In genomic region chr19:17336872-17337674, GRCh38 we compare ENCODE assay signal across 8 cellular contexts. TPM values are rescaled to one million over a fixed set of nuclear protein-coding genes. Genes with fewer than 3 reads are reported as not detected.
DNase-seq lines count a peak whose midpoint lies in the region; ATAC-seq, FAIRE-seq and TF ChIP-seq lines count a peak whose summit lies in the region.

Gene GTPBP3, plus strand, starts transcription at chr19:17337553. Its CDS starts 59 bp downstream, at chr19:17337612.

- H3K4me3 ChIP-seq in AG04449 (ENCODE audit: low read depth, low read length) (peak within 1 kb of the TSS; percentile 86), WI38 (ENCODE audit: low read depth, low read length) (peak within 1 kb of the TSS; percentile 92), bronchial epithelial cell (ENCODE audit: low read depth, low read length) (peak within 1 kb of the TSS; percentile 56), smooth muscle cell (peak within 1 kb of the TSS; percentile 84)

- POLR2A ChIA-PET in AG04449 (lab: Yijun Ruan, JAX), result no interaction called here

- WGBS in smooth muscle cell (ENCODE audit: low lambda C conversion rate), result 1% methylated on average over 41 of the region's 41 CpGs

- no peaks in the 10 kb centered on the region for H3K9me3 ChIP-seq in smooth muscle cell (replicated peaks; ENCODE audit: low read depth)

- peaks cover 6% of the 10 kb centered on the region for H3K4me1 ChIP-seq in smooth muscle cell (ENCODE audit: low read depth)

- H3K36me3 ChIP-seq in bronchial epithelial cell (ENCODE audit: control insufficient read depth, insufficient read depth, low read length), result peaks cover 8% of the 10 kb centered on the region
- H3K36me3 ChIP-seq in smooth muscle cell (ENCODE audit: low read depth), result no peaks in the 10 kb centered on the region

- ATAC-seq in GM18907 (IDR thresholded peaks at IDR 0.05; ENCODE audit: unreplicated experiment), result peak; percentile 77
- peak; percentile 74 for ATAC-seq in HG03159 (IDR thresholded peaks at IDR 0.05; ENCODE audit: unreplicated experiment)

- H3K79me2 ChIP-seq in smooth muscle cell (ENCODE audit: low read depth), result no peaks in the 10 kb centered on the region

- peak within 1 kb of the TSS; percentile 57 for H2AFZ ChIP-seq in smooth muscle cell (ENCODE audit: low read depth)

- H3K4me2 ChIP-seq in smooth muscle cell, result peak within 1 kb of the TSS; percentile 92

- CTCF ChIA-PET in AG04449 (lab: Yijun Ruan, JAX), result interaction anchor here (1.3 to 2.0 kb wide), 4 partner anchors 8 to 52 kb away, joined by 4 to 12 read pairs (median 5); no protein-coding TSS in a partner anchor

- TF ChIP-seq CTCF in AG04449 (IDR thresholded peaks at IDR 0.05; ENCODE audit: insufficient read depth, low read length, missing control alignments), result no peak
- TF ChIP-seq CTCF in WI38 (IDR thresholded peaks at IDR 0.05; ENCODE audit: low read depth, low read length), result no peak
- no peak for TF ChIP-seq CTCF in bronchial epithelial cell (IDR thresholded peaks at IDR 0.05; ENCODE audit: insufficient read depth, low read length, severe bottlenecking)
- no peak for TF ChIP-seq CTCF in smooth muscle cell (IDR thresholded peaks at IDR 0.05; ENCODE audit: borderline replicate concordance, insufficient read depth, poor library complexity, severe bottlenecking)

- peak; percentile 91 for DNase-seq in AG04449 (ENCODE audit: low read depth, low spot score)
- peak; percentile 86 for DNase-seq in NCI-H2227 treated with DMSO at 0.1 percent for 48 hours (lab: John Stamatoyannopoulos, UW)
- DNase-seq in bronchial epithelial cell (ENCODE audit: low read depth), result peak; percentile 97
- peak; percentile 91 for DNase-seq in iPS-NIHi7 (ENCODE audit: extremely low spot score)
- DNase-seq in smooth muscle cell (lab: John Stamatoyannopoulos, UW; ENCODE audit: unreplicated experiment), result peak; percentile 72

- no peaks in the 10 kb centered on the region for H4K20me1 ChIP-seq in smooth muscle cell (ENCODE audit: low read depth)

- H3K9ac ChIP-seq in smooth muscle cell (ENCODE audit: low read depth), result peak within 1 kb of the TSS; percentile 35

- peak; percentile 84 for FAIRE-seq in bronchial epithelial cell (lab: Jason Lieb, UNC)

- H3K27me3 ChIP-seq in bronchial epithelial cell (ENCODE audit: control insufficient read depth, insufficient read depth, low read length) (no peaks in the 10 kb centered on the region), smooth muscle cell (ENCODE audit: low read depth) (no peaks in the 10 kb centered on the region)

- peak within 1 kb of the TSS; percentile 60 for H3K27ac ChIP-seq in smooth muscle cell (ENCODE audit: low read depth)

- no peaks in the 10 kb centered on the region for H3F3A ChIP-seq in smooth muscle cell (ENCODE audit: low read depth)

RNA-seq across cellular contexts. Expression of gene GTPBP3, which starts in this region (rescaled TPM):
- total RNA-seq in bronchial epithelial cell, result 16.5 and 48.4 TPM in 2 replicates
- 11.7 and 16.5 TPM in 2 replicates for total RNA-seq in smooth muscle cell
- polyA plus RNA-seq in smooth muscle cell, result 19.6 and 23.3 TPM in 2 replicates

Comparison
In these comparisons a context has a peak if more than half of its experiments do, and no peak if none do; other contexts are left out.
1. Peak in every context shown above with its lines: DNase-seq, ATAC-seq, H3K4me3 ChIP-seq and H3K27ac ChIP-seq.